In the genomic region with DNA sequence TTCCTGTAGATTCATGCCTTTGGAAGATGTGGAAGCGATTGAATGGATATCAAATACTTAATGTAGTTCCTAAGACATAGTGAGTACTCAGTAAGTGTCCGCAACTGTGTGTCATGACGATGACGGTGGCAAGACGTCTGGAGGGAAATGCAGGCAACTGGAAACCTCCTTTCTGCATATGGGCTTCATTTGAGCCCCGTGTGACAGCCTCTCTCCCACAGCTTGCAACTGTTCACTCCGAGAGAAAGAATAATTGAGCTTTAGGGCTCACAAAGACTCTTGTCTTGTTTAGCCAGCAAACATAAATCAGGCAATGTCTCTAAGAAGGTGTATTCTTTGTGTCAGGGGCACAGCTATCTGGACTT, we compare ENCODE assay signal across 14 cellular contexts. TPM values are rescaled to one million over a fixed set of nuclear protein-coding genes. Genes with fewer than 3 reads are reported as not detected.
DNase-seq lines count a peak whose midpoint lies in the region; ATAC-seq, FAIRE-seq and TF ChIP-seq lines count a peak whose summit lies in the region.
"Had no signal": no experiment of that assay in that cellular context is flagged by ENCODE, and none has a peak within 500 bp of the region (broad histone marks: within the 10 kb centered on the region; RNA-seq: fewer than 3 reads in every experiment).

No MANE protein-coding gene starts in this region.

- no peak for TF ChIP-seq POLR2A in stomach (IDR thresholded peaks at IDR 0.05)

- peak overlapping the region; percentile 51 to 99 (median 87) for H3K27ac Mint-ChIP-seq in brain

- no peak for TF ChIP-seq EP300 in stomach (IDR thresholded peaks at IDR 0.05)

- no peak overlapping the region for H3K4me3 ChIP-seq in stomach
- H3K4me3 ChIP-seq: MG63 had no signal

- no peak for ATAC-seq in HG03097 (IDR thresholded peaks at IDR 0.05; ENCODE audit: low FRiP score, unreplicated experiment)

- H3K9me3 Mint-ChIP-seq in brain: no peaks in the 10 kb centered on the region

- H3K27ac ChIP-seq in stomach: peak overlapping the region in 4 of 5 donors; percentile 49 to 71 (median 62)

- peaks cover 29% of the 10 kb centered on the region for H3K4me1 Mint-ChIP-seq in brain

- no peaks in the 10 kb centered on the region for H3K36me3 ChIP-seq in stomach
- H3K36me3 ChIP-seq: MG63 had no signal

- peaks cover 0 to 14% (median 0%) of the 10 kb centered on the region in 4 donors for H3K4me1 ChIP-seq in stomach

- peak overlapping the region; percentile 13 to 73 (median 57) for H3K4me3 Mint-ChIP-seq in brain

- peak; percentile 61 for DNase-seq in HCEC 1CT
- DNase-seq in kidney glomerular epithelial cell (lab: John Stamatoyannopoulos, UW): peak; percentile 29
- DNase-seq in stomach: no peak
- DNase-seq in COLO829 (ENCODE audit: low spot score): no peak
- DNase-seq in globus pallidus (ENCODE audit: low spot score): no peak
- DNase-seq in urothelium cell line (ENCODE audit: low spot score): no peak
- DNase-seq: cerebellar nuclear complex; SHP77; stimulated activated CD4-positive, alpha-beta T cell treated with anti-CD3 and anti-CD28 coated beads, Interleukin-1b, Interleukin-23, amount 100 ng/mL, for 48 hours had no signal

- intact Hi-C loops in stomach (cut with DNase I; ENCODE audit: low total_unique reads): no loop called here

- TF ChIP-seq CTCF in brain (conservative IDR thresholded peaks at IDR 0.05): no peak
- no peak for TF ChIP-seq CTCF in stomach (IDR thresholded peaks at IDR 0.05)

- FAIRE-seq in urothelium cell line (lab: Jason Lieb, UNC): no peak
- FAIRE-seq: GM19239, islet of Langerhans had no signal

- no peaks in the 10 kb centered on the region for H3K9me3 ChIP-seq in stomach
- H3K9me3 ChIP-seq: MG63 had no signal

- H3K27me3 Mint-ChIP-seq in brain: no peaks in the 10 kb centered on the region

- H3K27me3 ChIP-seq in stomach: no peaks in the 10 kb centered on the region
- H3K27me3 ChIP-seq: MG63 had no signal

- H3K36me3 Mint-ChIP-seq in brain: peaks cover 9% of the 10 kb centered on the region

- 49 to 59% (median 58%) methylated on average over 7 of the region's 7 CpGs for WGBS in stomach, 5 donors

RNA-seq across cellular contexts. Expression of gene CFAP251, which starts 7.0 kb away (rescaled TPM):
- 5.2 TPM for polyA plus RNA-seq in brain (ENCODE audit: insufficient read depth, low read depth, low replicate concordance)
- 1 to 10 TPM in 3 of 5 donors, under 1 TPM in 1, not detected in 1; 0.29 to 2.8 (median 1.2) TPM for total RNA-seq in stomach
- polyA plus RNA-seq in stomach: 1 to 10 TPM in 1 of 3 donors, under 1 TPM in 1, not detected in 1; 0.85 to 1.2 TPM

RNA-seq across cellular contexts. Expression of gene PSMD9, which starts 36.8 kb away (rescaled TPM):
- 65.0 TPM for polyA plus RNA-seq in brain (ENCODE audit: insufficient read depth, low read depth, low replicate concordance)
- 10 to 100 TPM in 3 of 5 donors, 1 to 10 TPM in 2; 2.9 to 38.8 (median 14.0) TPM for total RNA-seq in stomach
- 10 to 100 TPM; 44.1 to 97.3 (median 85.5) TPM for polyA plus RNA-seq in stomach

Comparison
In these comparisons a context has a peak if more than half of its experiments do, and no peak if none do; other contexts are left out.
1. DNase-seq: peak in HCEC 1CT (single experiment) and kidney glomerular epithelial cell (single experiment); none in stomach (single experiment), COLO829 (single experiment), globus pallidus (single experiment) and urothelium cell line (single experiment).